Comparison of ENCODE assay signal across 15 cellular contexts in genomic region chr10:28551086-28551485, GRCh38. TPM values are rescaled to one million over a fixed set of nuclear protein-coding genes. Genes with fewer than 3 reads are reported as not detected.
DNase-seq lines count a peak whose midpoint lies in the region; ATAC-seq and TF ChIP-seq lines count a peak whose summit lies in the region.
"Had no signal": no experiment of that assay in that cellular context is flagged by ENCODE, and none has a peak within 500 bp of the region (broad histone marks: within the 10 kb centered on the region; RNA-seq: fewer than 3 reads in every experiment).

No MANE protein-coding gene starts in this region.

- intact Hi-C loops in natural killer cell (cut with micrococcal nuclease), result no loop called here
- intact Hi-C loops in OCI-LY7 (cut with micrococcal nuclease; ENCODE audit: unreplicated experiment), result no loop called here

- H3K4me2 ChIP-seq in OCI-LY7 (ENCODE audit: low read length) (no peak overlapping the region), smooth muscle cell (no peak overlapping the region)
- H3K4me2 ChIP-seq: hepatocyte had no signal

- H3K4me3 Mint-ChIP-seq in natural killer cell, result peak overlapping the region; percentile 14
- H3K4me3 Mint-ChIP-seq in natural killer cell treated with Interleukin-12 subunit alpha and Interleukin-12 subunit beta and Interleukin-15 and Interleukin-18, amount 100 ng/mL, for 72 hours, result no peak overlapping the region

- H3K4me3 ChIP-seq in OCI-LY7 (ENCODE audit: low read depth, low read length, poor library complexity, severe bottlenecking) (no peak overlapping the region), smooth muscle cell (no peak overlapping the region)
- H3K4me3 ChIP-seq: hepatocyte had no signal

- peaks cover 45% of the 10 kb centered on the region for H3F3A ChIP-seq in smooth muscle cell (ENCODE audit: low read depth)

- ATAC-seq in natural killer cell, result no peak
- no peak for ATAC-seq in natural killer cell treated with Interleukin-12 subunit alpha and Interleukin-12 subunit beta and Interleukin-15 and Interleukin-18, amount 100 ng/mL, for 72 hours
- no peak for ATAC-seq in HG02623 (IDR thresholded peaks at IDR 0.05; ENCODE audit: unreplicated experiment)
- no peak for ATAC-seq in GM18519 (IDR thresholded peaks at IDR 0.05; ENCODE audit: low FRiP score, unreplicated experiment)
- ATAC-seq: SK-N-SH treated with all-trans-retinoic acid at 6 μM for 48 hours had no signal

- BruUV-seq in OCI-LY7 (replicated peaks; lab: Mats Ljungman, UMichigan), result TSS peak; percentile 17

- H3K27ac ChIP-seq in OCI-LY7 (ENCODE audit: low read depth, low read length, poor library complexity, severe bottlenecking) (no peak overlapping the region), smooth muscle cell (ENCODE audit: low read depth) (peak overlapping the region; percentile 52)
- H3K27ac ChIP-seq: hepatocyte had no signal

- peaks cover 22% of the 10 kb centered on the region for H3K36me3 Mint-ChIP-seq in natural killer cell
- peaks cover 58% of the 10 kb centered on the region for H3K36me3 Mint-ChIP-seq in natural killer cell treated with Interleukin-12 subunit alpha and Interleukin-12 subunit beta and Interleukin-15 and Interleukin-18, amount 100 ng/mL, for 72 hours

- H2AFZ ChIP-seq in OCI-LY7 (ENCODE audit: low read length) (no peak overlapping the region), smooth muscle cell (ENCODE audit: low read depth) (no peak overlapping the region)
- H2AFZ ChIP-seq: hepatocyte had no signal

- POLR2A ChIA-PET in OCI-LY7 (lab: Charles Lee), result interaction anchor here (0.5 to 3.5 kb wide), 12 partner anchors 9 to 201 kb away, joined by 3 to 24 read pairs (median 4); partner anchors contain the start of gene WAC

- peak overlapping the region; percentile 71 to 82 for H3K27ac Mint-ChIP-seq in natural killer cell
- H3K27ac Mint-ChIP-seq in natural killer cell treated with Interleukin-12 subunit alpha and Interleukin-12 subunit beta and Interleukin-15 and Interleukin-18, amount 100 ng/mL, for 72 hours, result peak overlapping the region in 1 of 2 donors; percentile 59

- H3K36me3 ChIP-seq in OCI-LY7 (ENCODE audit: insufficient read depth, low read length) (peaks cover 98% of the 10 kb centered on the region), smooth muscle cell (ENCODE audit: low read depth) (peaks cover 7% of the 10 kb centered on the region)

- no peaks in the 10 kb centered on the region for H3K9me2 ChIP-seq in OCI-LY7 (ENCODE audit: insufficient read depth, low read length)

- no peaks in the 10 kb centered on the region for H3K27me3 Mint-ChIP-seq in natural killer cell (ENCODE audit: low read depth in 2 of 2)
- H3K27me3 Mint-ChIP-seq in natural killer cell treated with Interleukin-12 subunit alpha and Interleukin-12 subunit beta and Interleukin-15 and Interleukin-18, amount 100 ng/mL, for 72 hours, result no peaks in the 10 kb centered on the region

- H3K9me3 ChIP-seq in OCI-LY7 (ENCODE audit: low read length) (no peaks in the 10 kb centered on the region), smooth muscle cell (replicated peaks; ENCODE audit: low read depth) (no peaks in the 10 kb centered on the region)

- no peak overlapping the region for H3K9ac ChIP-seq in smooth muscle cell (ENCODE audit: low read depth)

- 70% methylated on average over 3 of the region's 3 CpGs for WGBS in smooth muscle cell (ENCODE audit: low lambda C conversion rate)

- H4K20me1 ChIP-seq in OCI-LY7 (ENCODE audit: insufficient read depth, low read length) (peaks cover 56% of the 10 kb centered on the region), smooth muscle cell (ENCODE audit: low read depth) (peaks cover 100% of the 10 kb centered on the region)

- DNase-seq in natural killer cell (no peak), OCI-LY7 (ENCODE audit: low spot score) (no peak), dermis blood vessel endothelial cell (peak; percentile 58), smooth muscle cell (lab: John Stamatoyannopoulos, UW; ENCODE audit: unreplicated experiment) (no peak), erythroblast (lab: John Stamatoyannopoulos, UW) (no peak)
- DNase-seq in natural killer cell treated with Interleukin-12 subunit alpha and Interleukin-12 subunit beta and Interleukin-15 and Interleukin-18, amount 100 ng/mL, for 72 hours (ENCODE audit: low spot score), result no peak
- DNase-seq: activated gamma-delta T cell; DMS 273 treated with DMSO at 0.1 percent for 48 hours; NCI-H2081 treated with DMSO at 0.1 percent for 48 hours; NCI-H524 treated with DMSO at 0.1 percent for 48 hours; stimulated activated CD4-positive, alpha-beta T cell treated with anti-CD3 and anti-CD28 coated beads, Interleukin-4, amount 100 ng/mL, for 4 hours had no signal

- H3K79me2 ChIP-seq in OCI-LY7 (ENCODE audit: insufficient read depth, low read depth, low read length) (peaks cover 100% of the 10 kb centered on the region), smooth muscle cell (ENCODE audit: low read depth) (peaks cover 100% of the 10 kb centered on the region)

- TF ChIP-seq CTCF in natural killer cell (IDR thresholded peaks at IDR 0.05) (no peak), OCI-LY7 (conservative IDR thresholded peaks at IDR 0.05; ENCODE audit: low read length) (no peak), smooth muscle cell (IDR thresholded peaks at IDR 0.05; ENCODE audit: borderline replicate concordance, insufficient read depth, poor library complexity, severe bottlenecking) (no peak)

- no peaks in the 10 kb centered on the region for H3K9me3 Mint-ChIP-seq in natural killer cell
- no peaks in the 10 kb centered on the region for H3K9me3 Mint-ChIP-seq in natural killer cell treated with Interleukin-12 subunit alpha and Interleukin-12 subunit beta and Interleukin-15 and Interleukin-18, amount 100 ng/mL, for 72 hours

- CTCF ChIA-PET in OCI-LY7 (lab: Charles Lee; ENCODE audit: unreplicated experiment), result no interaction called here

- peaks cover 76 to 83% of the 10 kb centered on the region in 2 donors for H3K4me1 Mint-ChIP-seq in natural killer cell
- H3K4me1 Mint-ChIP-seq in natural killer cell treated with Interleukin-12 subunit alpha and Interleukin-12 subunit beta and Interleukin-15 and Interleukin-18, amount 100 ng/mL, for 72 hours (ENCODE audit: low read depth in 2 of 2), result peaks cover 61 to 75% of the 10 kb centered on the region in 2 donors

- no peak for TF ChIP-seq POLR2A in erythroblast (IDR thresholded peaks at IDR 0.05; ENCODE audit: low read length)

- H3K4me1 ChIP-seq in OCI-LY7 (ENCODE audit: insufficient read depth, low read length, poor library complexity, severe bottlenecking) (peaks cover 25% of the 10 kb centered on the region), smooth muscle cell (ENCODE audit: low read depth) (peaks cover 5% of the 10 kb centered on the region)

- H3K27me3 ChIP-seq in smooth muscle cell (ENCODE audit: low read depth), result no peaks in the 10 kb centered on the region
- H3K27me3 ChIP-seq: hepatocyte had no signal

RNA-seq across cellular contexts. Expression of gene WAC, which starts 18.2 kb away (rescaled TPM):
- total RNA-seq in natural killer cell (100 to 1,000 TPM; 225 to 245 (median 226) TPM), OCI-LY7 (2022) (121 and 137 TPM in 2 replicates), dermis blood vessel endothelial cell (51.6 and 59.9 TPM in 2 replicates), smooth muscle cell (97.5 and 121 TPM in 2 replicates)
- 100 to 1,000 TPM; 136 to 146 TPM for total RNA-seq in natural killer cell treated with Interleukin-12 subunit alpha and Interleukin-12 subunit beta and Interleukin-15 and Interleukin-18, amount 100 ng/mL, for 72 hours
- 111 and 114 TPM in 2 replicates for total RNA-seq in OCI-LY7 (2014; rRNA removed; shearing (Covaris generic))
- 52.2 and 78.4 TPM in 2 replicates for polyA plus RNA-seq in smooth muscle cell
